21 cellular contexts compared by ENCODE assay signal in genomic region chr10:11140963-11141362, GRCh38.
A peak's percentile ranks its signal among the peaks of the same experiment; 100 is the strongest.
DNase-seq lines count a peak whose midpoint lies in the region; ATAC-seq and TF ChIP-seq lines count a peak whose summit lies in the region.
"Had no signal": no experiment of that assay in that cellular context is flagged by ENCODE, and none has a peak within 500 bp of the region (broad histone marks: within the 10 kb centered on the region; RNA-seq: fewer than 3 reads in every experiment).

No MANE protein-coding gene starts in this region.

- DNase-seq in CD4-positive, alpha-beta T cell, result no peak
- DNase-seq in H7 (peak; percentile 17), mesothelial cell of epicardium (ENCODE audit: low spot score in 2 of 2, unreplicated experiment in 2 of 2) (no peak), occipital lobe (lab: John Stamatoyannopoulos, UW) (no peak), AML-193 (lab: John Stamatoyannopoulos, UW) (no peak)
- no peak for DNase-seq in activated naive CD4-positive, alpha-beta T cell treated with anti-CD3 and anti-CD28 coated beads, Interleukin-2, amount 50 U/mL, for 72 hours (ENCODE audit: low spot score in 2 of 2)
- DNase-seq: central memory CD4-positive, alpha-beta T cell; effector CD8-positive, alpha-beta T cell; heart left ventricle; NCI-H1092; NCI-H2107; NCI-H82; nephron progenitor cell; psoas muscle; stimulated activated CD4-positive, alpha-beta T cell treated with anti-CD3 and anti-CD28 coated beads, Interleukin-4, amount 100 ng/mL, for 4 hours; stimulated activated CD8-positive, alpha-beta memory T cell treated with anti-CD3 and anti-CD28 coated beads, Interleukin-4, amount 100 ng/mL, for 48 hours had no signal

- H3K27ac ChIP-seq in CD4-positive, alpha-beta T cell (ENCODE audit: low read depth, low read length), result peak overlapping the region; percentile 6
- H3K27ac ChIP-seq: heart left ventricle, psoas muscle, SK-N-MC had no signal

- CTCF ChIA-PET in CD4-positive, alpha-beta T cell (lab: Charles Lee), result interaction anchor here (1.1 to 1.3 kb wide), 2 partner anchors 22 to 62 kb away, joined by 3 to 4 read pairs; no protein-coding TSS in a partner anchor

- no peaks in the 10 kb centered on the region for H3K27me3 Mint-ChIP-seq in CD4-positive, alpha-beta T cell
- peaks cover 11% of the 10 kb centered on the region for H3K27me3 Mint-ChIP-seq in mesothelial cell of epicardium (ENCODE audit: low read depth)
- H3K27me3 Mint-ChIP-seq: IgD-negative memory B cell had no signal

- H3K27me3 ChIP-seq in CD4-positive, alpha-beta T cell (ENCODE audit: control insufficient read depth, insufficient read depth, low read length), result no peaks in the 10 kb centered on the region
- H3K27me3 ChIP-seq in H7 (ENCODE audit: control insufficient read depth, insufficient read depth, low read length), result no peaks in the 10 kb centered on the region
- H3K27me3 ChIP-seq: heart left ventricle had no signal

- no peak overlapping the region for H3K4me3 ChIP-seq in H7 (ENCODE audit: insufficient read depth, low read depth, low read length)
- H3K4me3 ChIP-seq: heart left ventricle, lung, psoas muscle, SK-N-MC, smooth muscle cell had no signal

- H3K27ac Mint-ChIP-seq in CD4-positive, alpha-beta T cell, result peak overlapping the region; percentile 97
- peak overlapping the region; percentile 69 to 91 for H3K27ac Mint-ChIP-seq in activated naive CD4-positive, alpha-beta T cell treated with anti-CD3 and anti-CD28 coated beads, Interleukin-2, amount 50 U/mL, for 72 hours
- peak overlapping the region; percentile 70 for H3K27ac Mint-ChIP-seq in mesothelial cell of epicardium
- H3K27ac Mint-ChIP-seq: nephron progenitor cell had no signal

- H3K36me3 Mint-ChIP-seq in CD4-positive, alpha-beta T cell (ENCODE audit: low read depth), result no peaks in the 10 kb centered on the region
- peaks cover 0 to 6% of the 10 kb centered on the region in 2 donors for H3K36me3 Mint-ChIP-seq in activated naive CD4-positive, alpha-beta T cell treated with anti-CD3 and anti-CD28 coated beads, Interleukin-2, amount 50 U/mL, for 72 hours
- no peaks in the 10 kb centered on the region for H3K36me3 Mint-ChIP-seq in mesothelial cell of epicardium

- no peaks in the 10 kb centered on the region for H3K36me3 ChIP-seq in H7 (replicated peaks; ENCODE audit: control insufficient read depth, insufficient read depth, low read length)
- H3K36me3 ChIP-seq: heart left ventricle had no signal

- ATAC-seq in CD4-positive, alpha-beta T cell (ENCODE audit: poor library complexity), result no peak
- ATAC-seq in activated naive CD4-positive, alpha-beta T cell treated with anti-CD3 and anti-CD28 coated beads, Interleukin-2, amount 50 U/mL, for 72 hours, result peak; percentile 40 to 53
- no peak for ATAC-seq in HG03460 (IDR thresholded peaks at IDR 0.05; ENCODE audit: unreplicated experiment)
- ATAC-seq: heart left ventricle, psoas muscle had no signal

- H3K4me1 Mint-ChIP-seq in CD4-positive, alpha-beta T cell (ENCODE audit: low read depth), result peaks cover 68% of the 10 kb centered on the region
- H3K4me1 Mint-ChIP-seq in mesothelial cell of epicardium, result peaks cover 47% of the 10 kb centered on the region

- POLR2A ChIA-PET in CD4-positive, alpha-beta T cell (lab: Charles Lee), result interaction anchor here (1.3 to 2.6 kb wide), 4 partner anchors 9 to 27 kb away, joined by 4 to 21 read pairs (median 14); no protein-coding TSS in a partner anchor

- intact Hi-C loops in CD4-positive, alpha-beta T cell (cut with DNase I, micrococcal nuclease), result no loop called here

- H3K9me3 ChIP-seq in CD4-positive, alpha-beta T cell (ENCODE audit: control insufficient read depth, low read length), result no peaks in the 10 kb centered on the region
- H3K9me3 ChIP-seq: heart left ventricle, psoas muscle had no signal

- TF ChIP-seq CTCF in CD4-positive, alpha-beta T cell (IDR thresholded peaks at IDR 0.05), result no peak
- TF ChIP-seq CTCF in mesothelial cell of epicardium (IDR thresholded peaks at IDR 0.05; ENCODE audit: unreplicated experiment), result no peak

- no peaks in the 10 kb centered on the region for H3K9me3 Mint-ChIP-seq in CD4-positive, alpha-beta T cell
- H3K9me3 Mint-ChIP-seq in activated naive CD4-positive, alpha-beta T cell treated with anti-CD3 and anti-CD28 coated beads, Interleukin-2, amount 50 U/mL, for 72 hours, result no peaks in the 10 kb centered on the region
- peaks cover 3% of the 10 kb centered on the region for H3K9me3 Mint-ChIP-seq in mesothelial cell of epicardium
- H3K9me3 Mint-ChIP-seq: IgD-negative memory B cell had no signal

- peak overlapping the region; percentile 62 for H3K4me3 Mint-ChIP-seq in CD4-positive, alpha-beta T cell
- no peak overlapping the region for H3K4me3 Mint-ChIP-seq in mesothelial cell of epicardium
- H3K4me3 Mint-ChIP-seq: nephron progenitor cell had no signal

Comparison
In these comparisons a context has a peak if more than half of its experiments do, and no peak if none do; other contexts are left out.
1. ATAC-seq: peak in activated naive CD4-positive, alpha-beta T cell treated with anti-CD3 and anti-CD28 coated beads, Interleukin-2, amount 50 U/mL, for 72 hours (2 of 2); none in CD4-positive, alpha-beta T cell (single experiment) and HG03460 (single experiment).
2. Peak in every context shown above with its lines, with median percentiles within 50 percentile points of each other: H3K27ac Mint-ChIP-seq.